ENCODE assay signal across 1 cellular context in the genomic region with DNA sequence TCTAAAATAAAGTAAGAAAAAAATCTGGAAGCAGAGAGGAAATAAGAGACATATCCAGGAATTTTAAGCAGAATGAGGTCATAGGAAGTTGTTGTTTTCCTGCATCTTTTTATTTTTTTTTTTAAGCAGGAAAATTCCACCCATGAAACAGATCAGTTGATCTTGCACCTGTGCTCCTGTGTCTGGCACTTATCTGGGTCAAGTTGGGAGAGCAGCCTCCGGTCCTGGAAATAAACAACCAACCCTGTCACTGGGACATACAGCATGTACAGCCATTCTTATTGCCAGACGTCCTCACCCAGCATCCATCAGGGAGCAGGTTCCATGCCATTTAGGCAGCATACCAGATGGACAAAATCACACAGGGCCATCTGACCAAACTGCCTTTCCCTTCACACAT.
TF ChIP-seq lines count a peak whose summit lies in the region.

No MANE protein-coding gene starts in this region.

TF ChIP-seq in SK-N-SH treated with all-trans-retinoic acid at 6 μM for 48 hours, 23 proteins besides CTCF, POLR2A, EP300 and RAD21 (continued from another document):
- TF ChIP-seq ZNF70 (CRISPR knock-in tag; IDR thresholded peaks at IDR 0.05) (no peak), ISL1 (CRISPR knock-in tag; IDR thresholded peaks at IDR 0.05) (no peak), TOX (CRISPR knock-in tag; IDR thresholded peaks at IDR 0.05; ENCODE audit: borderline replicate concordance) (no peak), ZNF565 (CRISPR knock-in tag; conservative IDR thresholded peaks at IDR 0.05; ENCODE audit: low read depth) (no peak), RARB (CRISPR knock-in tag; IDR thresholded peaks at IDR 0.05) (no peak), ZFP3 (CRISPR knock-in tag; IDR thresholded peaks at IDR 0.05) (no peak), PPARA (CRISPR knock-in tag; IDR thresholded peaks at IDR 0.05; ENCODE audit: borderline replicate concordance) (no peak), CSDC2 (CRISPR knock-in tag; IDR thresholded peaks at IDR 0.05) (no peak)
- TF ChIP-seq, protein P1, sequence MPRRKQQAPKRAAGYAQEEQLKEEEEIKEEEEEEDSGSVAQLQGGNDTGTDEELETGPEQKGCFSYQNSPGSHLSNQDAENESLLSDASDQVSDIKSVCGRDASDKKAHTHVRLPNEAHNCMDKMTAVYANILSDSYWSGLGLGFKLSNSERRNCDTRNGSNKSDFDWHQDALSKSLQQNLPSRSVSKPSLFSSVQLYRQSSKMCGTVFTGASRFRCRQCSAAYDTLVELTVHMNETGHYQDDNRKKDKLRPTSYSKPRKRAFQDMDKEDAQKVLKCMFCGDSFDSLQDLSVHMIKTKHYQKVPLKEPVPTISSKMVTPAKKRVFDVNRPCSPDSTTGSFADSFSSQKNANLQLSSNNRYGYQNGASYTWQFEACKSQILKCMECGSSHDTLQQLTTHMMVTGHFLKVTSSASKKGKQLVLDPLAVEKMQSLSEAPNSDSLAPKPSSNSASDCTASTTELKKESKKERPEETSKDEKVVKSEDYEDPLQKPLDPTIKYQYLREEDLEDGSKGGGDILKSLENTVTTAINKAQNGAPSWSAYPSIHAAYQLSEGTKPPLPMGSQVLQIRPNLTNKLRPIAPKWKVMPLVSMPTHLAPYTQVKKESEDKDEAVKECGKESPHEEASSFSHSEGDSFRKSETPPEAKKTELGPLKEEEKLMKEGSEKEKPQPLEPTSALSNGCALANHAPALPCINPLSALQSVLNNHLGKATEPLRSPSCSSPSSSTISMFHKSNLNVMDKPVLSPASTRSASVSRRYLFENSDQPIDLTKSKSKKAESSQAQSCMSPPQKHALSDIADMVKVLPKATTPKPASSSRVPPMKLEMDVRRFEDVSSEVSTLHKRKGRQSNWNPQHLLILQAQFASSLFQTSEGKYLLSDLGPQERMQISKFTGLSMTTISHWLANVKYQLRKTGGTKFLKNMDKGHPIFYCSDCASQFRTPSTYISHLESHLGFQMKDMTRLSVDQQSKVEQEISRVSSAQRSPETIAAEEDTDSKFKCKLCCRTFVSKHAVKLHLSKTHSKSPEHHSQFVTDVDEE (CRISPR knock-in tag; IDR thresholded peaks at IDR 0.05): no peak
- TF ChIP-seq, protein P2, sequence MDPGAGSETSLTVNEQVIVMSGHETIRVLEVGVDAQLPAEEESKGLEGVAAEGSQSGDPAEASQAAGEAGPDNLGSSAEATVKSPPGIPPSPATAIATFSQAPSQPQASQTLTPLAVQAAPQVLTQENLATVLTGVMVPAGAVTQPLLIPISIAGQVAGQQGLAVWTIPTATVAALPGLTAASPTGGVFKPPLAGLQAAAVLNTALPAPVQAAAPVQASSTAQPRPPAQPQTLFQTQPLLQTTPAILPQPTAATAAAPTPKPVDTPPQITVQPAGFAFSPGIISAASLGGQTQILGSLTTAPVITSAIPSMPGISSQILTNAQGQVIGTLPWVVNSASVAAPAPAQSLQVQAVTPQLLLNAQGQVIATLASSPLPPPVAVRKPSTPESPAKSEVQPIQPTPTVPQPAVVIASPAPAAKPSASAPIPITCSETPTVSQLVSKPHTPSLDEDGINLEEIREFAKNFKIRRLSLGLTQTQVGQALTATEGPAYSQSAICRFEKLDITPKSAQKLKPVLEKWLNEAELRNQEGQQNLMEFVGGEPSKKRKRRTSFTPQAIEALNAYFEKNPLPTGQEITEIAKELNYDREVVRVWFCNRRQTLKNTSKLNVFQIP (CRISPR knock-in tag; IDR thresholded peaks at IDR 0.05; ENCODE audit: borderline replicate concordance, low read depth): no peak
- TF ChIP-seq, protein P3, sequence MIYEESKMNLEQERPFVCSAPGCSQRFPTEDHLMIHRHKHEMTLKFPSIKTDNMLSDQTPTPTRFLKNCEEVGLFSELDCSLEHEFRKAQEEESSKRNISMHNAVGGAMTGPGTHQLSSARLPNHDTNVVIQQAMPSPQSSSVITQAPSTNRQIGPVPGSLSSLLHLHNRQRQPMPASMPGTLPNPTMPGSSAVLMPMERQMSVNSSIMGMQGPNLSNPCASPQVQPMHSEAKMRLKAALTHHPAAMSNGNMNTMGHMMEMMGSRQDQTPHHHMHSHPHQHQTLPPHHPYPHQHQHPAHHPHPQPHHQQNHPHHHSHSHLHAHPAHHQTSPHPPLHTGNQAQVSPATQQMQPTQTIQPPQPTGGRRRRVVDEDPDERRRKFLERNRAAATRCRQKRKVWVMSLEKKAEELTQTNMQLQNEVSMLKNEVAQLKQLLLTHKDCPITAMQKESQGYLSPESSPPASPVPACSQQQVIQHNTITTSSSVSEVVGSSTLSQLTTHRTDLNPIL (CRISPR knock-in tag; IDR thresholded peaks at IDR 0.05; ENCODE audit: low read depth): no peak
